Comparison of ENCODE assay signal across 13 cellular contexts in the genomic region with DNA sequence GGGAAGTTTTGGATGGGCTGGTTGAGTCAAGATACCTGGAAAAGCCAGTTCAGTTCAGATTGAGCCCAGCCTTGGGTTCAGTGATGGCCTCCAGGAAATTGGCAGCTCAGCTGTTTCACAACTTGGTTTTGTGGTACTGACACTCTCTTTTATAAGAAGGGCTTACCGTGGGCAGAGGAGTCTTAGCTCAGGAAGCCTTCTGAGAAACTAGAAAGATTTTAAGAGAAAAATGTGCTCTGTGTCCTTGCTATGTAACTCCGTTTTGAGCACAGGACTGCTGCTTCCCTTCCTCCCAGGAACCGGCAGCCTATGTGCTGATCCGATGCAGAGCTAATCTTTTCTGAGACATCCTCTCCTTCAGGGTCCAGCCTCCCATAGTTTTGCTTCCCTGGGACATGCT. TPM values are rescaled to one million over a fixed set of nuclear protein-coding genes. Genes with fewer than 3 reads are reported as not detected.
A peak's percentile ranks its signal among the peaks of the same experiment; 100 is the strongest.
DNase-seq lines count a peak whose midpoint lies in the region; ATAC-seq and TF ChIP-seq lines count a peak whose summit lies in the region.
"Had no signal": no experiment of that assay in that cellular context is flagged by ENCODE, and none has a peak within 500 bp of the region (broad histone marks: within the 10 kb centered on the region; RNA-seq: fewer than 3 reads in every experiment).

No MANE protein-coding gene starts in this region.

- no peaks in the 10 kb centered on the region for H3K79me2 ChIP-seq in OCI-LY7 (ENCODE audit: insufficient read depth, low read depth, low read length)

- peak overlapping the region; percentile 22; the same call in 1 of the 2 replicates for H2AFZ ChIP-seq in OCI-LY7 (ENCODE audit: low read length)

- H3K36me3 Mint-ChIP-seq in CD8-positive, alpha-beta T cell, result no peaks in the 10 kb centered on the region

- CTCF ChIA-PET in CD8-positive, alpha-beta T cell (lab: Charles Lee), result interaction anchor here (0.9 to 3.1 kb wide), 8 partner anchors 13 to 88 kb away, joined by 3 to 14 read pairs (median 4); partner anchors contain the start of gene RASGRP1
- CTCF ChIA-PET in OCI-LY7 (lab: Charles Lee; ENCODE audit: unreplicated experiment), result no interaction called here

- TF ChIP-seq CTCF in CD8-positive, alpha-beta T cell (IDR thresholded peaks at IDR 0.05), result no peak
- TF ChIP-seq CTCF in OCI-LY7 (conservative IDR thresholded peaks at IDR 0.05; ENCODE audit: low read length) (no peak), dorsolateral prefrontal cortex (IDR thresholded peaks at IDR 0.05 in 54 of 56, conservative IDR thresholded peaks at IDR 0.05 in 2 of 56; ENCODE audit: low read depth in 1 of 56, partially characterized antibody in 56 of 56) (no peak)

- peak in 5 of 7 experiments; percentile 8 to 54 (median 17) for DNase-seq in CD8-positive, alpha-beta T cell
- DNase-seq in OCI-LY7 (ENCODE audit: low spot score) (no peak), dorsolateral prefrontal cortex (no peak), 8988T (no peak), Kasumi-1 (lab: John Stamatoyannopoulos, UW) (no peak)
- peak; percentile 70 for DNase-seq in activated effector memory CD4-positive, alpha-beta T cell treated with anti-CD3 and anti-CD28 coated beads, Interleukin-2, amount 50 U/mL, for 16 hours
- peak; percentile 42 to 48 for DNase-seq in stimulated activated CD4-positive, alpha-beta T cell treated with anti-CD3 and anti-CD28 coated beads, Interleukin-2, amount 100 ng/mL, for 24 hours
- DNase-seq: MV-4-11, NCI-H510A, nephron progenitor cell, SHP77, tibial artery had no signal

- no TSS peak for BruUV-seq in OCI-LY7 (replicated peaks; lab: Mats Ljungman, UMichigan)

- ATAC-seq in CD8-positive, alpha-beta T cell, result peak; percentile 60
- ATAC-seq in GM19023 (IDR thresholded peaks at IDR 0.05; ENCODE audit: unreplicated experiment), result no peak

- no peak overlapping the region for H3K27ac ChIP-seq in CD8-positive, alpha-beta T cell (ENCODE audit: low read depth, low read length)
- H3K27ac ChIP-seq in OCI-LY7 (ENCODE audit: low read depth, low read length, poor library complexity, severe bottlenecking), result no peak overlapping the region
- no peak overlapping the region for H3K27ac ChIP-seq in dorsolateral prefrontal cortex
- H3K27ac ChIP-seq: tibial artery had no signal

- H3K4me3 ChIP-seq in CD8-positive, alpha-beta T cell (ENCODE audit: low read depth, low read length), result no peak overlapping the region
- H3K4me3 ChIP-seq in OCI-LY7 (ENCODE audit: low read depth, low read length, poor library complexity, severe bottlenecking) (no peak overlapping the region), dorsolateral prefrontal cortex (no peak overlapping the region)
- H3K4me3 ChIP-seq: tibial artery had no signal

- POLR2A ChIA-PET in CD8-positive, alpha-beta T cell (lab: Charles Lee), result interaction anchor here (0.6 to 2.6 kb wide), 3 partner anchors 40 to 48 kb away, joined by 3 to 14 read pairs (median 10); partner anchors contain the start of gene RASGRP1
- POLR2A ChIA-PET in OCI-LY7 (lab: Charles Lee), result no interaction called here

- no peaks in the 10 kb centered on the region for H3K9me3 Mint-ChIP-seq in CD8-positive, alpha-beta T cell

- no peaks in the 10 kb centered on the region for H3K27me3 ChIP-seq in CD8-positive, alpha-beta T cell (ENCODE audit: insufficient read depth, low read length)
- no peaks in the 10 kb centered on the region for H3K27me3 ChIP-seq in dorsolateral prefrontal cortex
- H3K27me3 ChIP-seq: tibial artery had no signal

- no peaks in the 10 kb centered on the region for H3K27me3 Mint-ChIP-seq in CD8-positive, alpha-beta T cell (ENCODE audit: low read depth)

- H3K9me3 ChIP-seq in CD8-positive, alpha-beta T cell (ENCODE audit: low read length), result no peaks in the 10 kb centered on the region
- H3K9me3 ChIP-seq in OCI-LY7 (ENCODE audit: low read length), result no peaks in the 10 kb centered on the region
- H3K9me3 ChIP-seq: tibial artery had no signal

- H3K36me3 ChIP-seq in CD8-positive, alpha-beta T cell (ENCODE audit: insufficient read depth, low read length), result no peaks in the 10 kb centered on the region
- no peaks in the 10 kb centered on the region for H3K36me3 ChIP-seq in OCI-LY7 (ENCODE audit: insufficient read depth, low read length)
- H3K36me3 ChIP-seq: tibial artery had no signal

- intact Hi-C loops in CD8-positive, alpha-beta T cell (cut with DNase I, micrococcal nuclease), result loop anchor here in 1 of 2 experiments (1.0 to 5.0 kb wide), 3 partner anchors 34 to 72 kb away; partner anchors contain the start of gene RASGRP1
- intact Hi-C loops in OCI-LY7 (cut with micrococcal nuclease; ENCODE audit: unreplicated experiment) (no loop called here), dorsolateral prefrontal cortex (cut with DNase I) (no loop called here)

- H3K27ac Mint-ChIP-seq in CD8-positive, alpha-beta T cell, result peak overlapping the region; percentile 93

- H3K4me3 Mint-ChIP-seq in CD8-positive, alpha-beta T cell, result peak overlapping the region; percentile 13
- H3K4me3 Mint-ChIP-seq: nephron progenitor cell had no signal

- no peaks in the 10 kb centered on the region for H4K20me1 ChIP-seq in OCI-LY7 (ENCODE audit: insufficient read depth, low read length)

- peaks cover 54% of the 10 kb centered on the region for H3K4me1 Mint-ChIP-seq in CD8-positive, alpha-beta T cell (ENCODE audit: low read depth)

- H3K4me1 ChIP-seq in CD8-positive, alpha-beta T cell (ENCODE audit: insufficient read depth, low read length), result peaks cover 41% of the 10 kb centered on the region
- peaks cover 8% of the 10 kb centered on the region for H3K4me1 ChIP-seq in OCI-LY7 (ENCODE audit: insufficient read depth, low read length, poor library complexity, severe bottlenecking)
- H3K4me1 ChIP-seq: tibial artery had no signal

- no peak overlapping the region for H3K4me2 ChIP-seq in OCI-LY7 (ENCODE audit: low read length)

- no peaks in the 10 kb centered on the region for H3K9me2 ChIP-seq in OCI-LY7 (ENCODE audit: insufficient read depth, low read length)

RNA-seq across cellular contexts. Expression of gene RASGRP1, which starts 46.6 kb away (rescaled TPM):
- total RNA-seq in CD8-positive, alpha-beta T cell, result 10 to 100 TPM; 58.2 to 65.2 TPM
- 17.0 and 17.2 TPM in 2 replicates for total RNA-seq in OCI-LY7 (2014; rRNA removed; shearing (Covaris generic))
- 6.1 and 12.9 TPM in 2 replicates for total RNA-seq in OCI-LY7 (2022)
- total RNA-seq in dorsolateral prefrontal cortex, result 10 to 100 TPM; 12.6 to 59.7 (median 33.3) TPM

Comparison
In these comparisons a context has a peak if more than half of its experiments do, and no peak if none do; other contexts are left out.
1. DNase-seq: peak in CD8-positive, alpha-beta T cell (5 of 7), activated effector memory CD4-positive, alpha-beta T cell treated with anti-CD3 and anti-CD28 coated beads, Interleukin-2, amount 50 U/mL, for 16 hours (single experiment) and stimulated activated CD4-positive, alpha-beta T cell treated with anti-CD3 and anti-CD28 coated beads, Interleukin-2, amount 100 ng/mL, for 24 hours (2 of 2); none in OCI-LY7 (single experiment), dorsolateral prefrontal cortex (0 of 10), 8988T (single experiment) and Kasumi-1 (0 of 2).